11 cellular contexts compared by ENCODE assay signal in genomic region chr5:96924016-96924443, GRCh38. TPM values are rescaled to one million over a fixed set of nuclear protein-coding genes. Genes with fewer than 3 reads are reported as not detected.
DNase-seq lines count a peak whose midpoint lies in the region; ATAC-seq and TF ChIP-seq lines count a peak whose summit lies in the region.
"Had no signal": no experiment of that assay in that cellular context is flagged by ENCODE, and none has a peak within 500 bp of the region (broad histone marks: within the 10 kb centered on the region; RNA-seq: fewer than 3 reads in every experiment).

No MANE protein-coding gene starts in this region.

- peak overlapping the region; percentile 26 for H3K27ac Mint-ChIP-seq in activated naive CD8-positive, alpha-beta T cell treated with anti-CD3 and anti-CD28 coated beads, Interleukin-2, amount 50 U/mL, for 24 hours
- H3K27ac Mint-ChIP-seq in nephron progenitor cell, result peak overlapping the region; percentile 71

- peak; percentile 23 for DNase-seq in NCI-H2029 (lab: John Stamatoyannopoulos, UW)
- DNase-seq in NCI-H2029 treated with DMSO at 0.1 percent for 48 hours (lab: John Stamatoyannopoulos, UW), result no peak
- DNase-seq in Karpas-422, result no peak
- no peak for DNase-seq in activated naive CD8-positive, alpha-beta T cell treated with anti-CD3 and anti-CD28 coated beads, Interleukin-2, amount 50 U/mL, for 24 hours
- DNase-seq in nephron progenitor cell, result no peak
- DNase-seq in AG08396 (ENCODE audit: low spot score), result no peak
- DNase-seq in lower lobe of right lung, result no peak
- DNase-seq: effector CD4-positive, alpha-beta T cell; GF-D8; islet precursor cell had no signal

- no peaks in the 10 kb centered on the region for H3K79me2 ChIP-seq in Karpas-422 (ENCODE audit: low read length)

- H3K4me3 ChIP-seq in Karpas-422 (ENCODE audit: low read length) (no peak overlapping the region), lower lobe of right lung (no peak overlapping the region)

- H3K9me3 ChIP-seq in Karpas-422 (ENCODE audit: low read length), result no peaks in the 10 kb centered on the region
- no peaks in the 10 kb centered on the region for H3K9me3 ChIP-seq in lower lobe of right lung

- no peaks in the 10 kb centered on the region for H3K9me3 Mint-ChIP-seq in activated naive CD8-positive, alpha-beta T cell treated with anti-CD3 and anti-CD28 coated beads, Interleukin-2, amount 50 U/mL, for 24 hours
- H3K9me3 Mint-ChIP-seq in nephron progenitor cell, result no peaks in the 10 kb centered on the region

- no peak overlapping the region for H3K9ac ChIP-seq in Karpas-422 (ENCODE audit: low read length)

- no peaks in the 10 kb centered on the region for H3K9me2 ChIP-seq in Karpas-422 (replicated peaks; ENCODE audit: insufficient read depth, low read length)

- no peak overlapping the region for H3K4me2 ChIP-seq in Karpas-422 (ENCODE audit: low read depth, low read length, poor library complexity, severe bottlenecking)

- H4K20me1 ChIP-seq in Karpas-422 (ENCODE audit: insufficient read depth, low read depth, low read length), result no peaks in the 10 kb centered on the region

- peaks cover 58% of the 10 kb centered on the region for H3K4me1 Mint-ChIP-seq in activated naive CD8-positive, alpha-beta T cell treated with anti-CD3 and anti-CD28 coated beads, Interleukin-2, amount 50 U/mL, for 24 hours
- H3K4me1 Mint-ChIP-seq in nephron progenitor cell, result peaks cover 18% of the 10 kb centered on the region

- ATAC-seq in activated naive CD8-positive, alpha-beta T cell treated with anti-CD3 and anti-CD28 coated beads, Interleukin-2, amount 50 U/mL, for 24 hours, result peak; percentile 41
- no peak for ATAC-seq in HG03457 (IDR thresholded peaks at IDR 0.05; ENCODE audit: unreplicated experiment)
- no peak for ATAC-seq in lower lobe of right lung

- H3K27ac ChIP-seq in Karpas-422 (ENCODE audit: low read length) (no peak overlapping the region), lower lobe of right lung (no peak overlapping the region)

- H2AFZ ChIP-seq in Karpas-422 (ENCODE audit: low read length), result peak overlapping the region; percentile 17; the same call in 1 of the 2 replicates

- H3K4me3 Mint-ChIP-seq in activated naive CD8-positive, alpha-beta T cell treated with anti-CD3 and anti-CD28 coated beads, Interleukin-2, amount 50 U/mL, for 24 hours, result no peak overlapping the region
- no peak overlapping the region for H3K4me3 Mint-ChIP-seq in nephron progenitor cell

- H3K27me3 ChIP-seq in Karpas-422 (ENCODE audit: low read length) (no peaks in the 10 kb centered on the region), lower lobe of right lung (ENCODE audit: low read depth) (no peaks in the 10 kb centered on the region)

- H3K36me3 ChIP-seq in Karpas-422 (ENCODE audit: insufficient read depth, low read length) (peaks cover under 1% of the 10 kb centered on the region; the same call in 1 of the 2 replicates), lower lobe of right lung (peaks cover 6% of the 10 kb centered on the region)

- no peak for TF ChIP-seq CTCF in nephron progenitor cell (IDR thresholded peaks at IDR 0.05)
- TF ChIP-seq CTCF in lower lobe of right lung (IDR thresholded peaks at IDR 0.05), result no peak

- H3K4me1 ChIP-seq in Karpas-422 (ENCODE audit: low read length) (peaks cover 35% of the 10 kb centered on the region), lower lobe of right lung (no peaks in the 10 kb centered on the region)

- H3K36me3 Mint-ChIP-seq in activated naive CD8-positive, alpha-beta T cell treated with anti-CD3 and anti-CD28 coated beads, Interleukin-2, amount 50 U/mL, for 24 hours (ENCODE audit: low read depth), result peaks cover 14% of the 10 kb centered on the region
- H3K36me3 Mint-ChIP-seq in nephron progenitor cell (ENCODE audit: low read depth), result no peaks in the 10 kb centered on the region

- no peaks in the 10 kb centered on the region for H3K27me3 Mint-ChIP-seq in activated naive CD8-positive, alpha-beta T cell treated with anti-CD3 and anti-CD28 coated beads, Interleukin-2, amount 50 U/mL, for 24 hours
- H3K27me3 Mint-ChIP-seq in nephron progenitor cell (ENCODE audit: low read depth, poor library complexity), result no peaks in the 10 kb centered on the region

- intact Hi-C loops in lower lobe of right lung (cut with DNase I), result no loop called here

RNA-seq across cellular contexts. Expression of gene LNPEP, which starts 11.8 kb away (rescaled TPM):
- total RNA-seq in Karpas-422 (2014; rRNA removed; shearing (Covaris generic); ENCODE audit: low replicate concordance), result 38.2 and 92.3 TPM in 2 replicates
- total RNA-seq in lower lobe of right lung, result 59.6 TPM

RNA-seq across cellular contexts. Expression of gene ERAP2, which starts 47.7 kb away (rescaled TPM):
- total RNA-seq in Karpas-422 (2014; rRNA removed; shearing (Covaris generic); ENCODE audit: low replicate concordance), result 33.7 and 60.5 TPM in 2 replicates
- total RNA-seq in lower lobe of right lung, result 32.1 TPM
